ENCODE assay signal across 9 cellular contexts in genomic region chr22:50012201-50013181, GRCh38. TPM values are rescaled to one million over a fixed set of nuclear protein-coding genes. Genes with fewer than 3 reads are reported as not detected.
DNase-seq lines count a peak whose midpoint lies in the region; ATAC-seq and TF ChIP-seq lines count a peak whose summit lies in the region.
"Had no signal": no experiment of that assay in that cellular context is flagged by ENCODE, and none has a peak within 500 bp of the region (broad histone marks: within the 10 kb centered on the region; RNA-seq: fewer than 3 reads in every experiment).

IL17REL (minus strand) TSS chr22:50012765; CDS start chr22:50012646, 119 bp downstream.

- no peak for DNase-seq in CD4-positive, alpha-beta memory T cell
- DNase-seq in HFF-Myc (ENCODE audit: extremely low read depth, low read depth) (no peak), ecto neural progenitor cell (ENCODE audit: low spot score) (peak; percentile 55), neural progenitor cell (ENCODE audit: low spot score) (no peak), mesenteric fat pad (ENCODE audit: low spot score) (no peak)

- CTCF ChIA-PET in CD4-positive, alpha-beta memory T cell (lab: Charles Lee; ENCODE audit: partially characterized antibody) = interaction anchor here (0.6 to 1.4 kb wide), 2 partner anchors 18 to 976 kb away, joined by 3 to 5 read pairs; no protein-coding TSS in a partner anchor

- no peaks in the 10 kb centered on the region for H4K20me1 ChIP-seq in neural progenitor cell (ENCODE audit: low read depth)

- no peaks in the 10 kb centered on the region for H3K79me2 ChIP-seq in neural progenitor cell (ENCODE audit: low read depth)

- no peaks in the 10 kb centered on the region for H3K27me3 ChIP-seq in CD4-positive, alpha-beta memory T cell (ENCODE audit: insufficient read depth, low read length)
- peaks cover 99% of the 10 kb centered on the region for H3K27me3 ChIP-seq in neural progenitor cell

- no peak within 1 kb of the TSS for H3K9ac ChIP-seq in neural progenitor cell

- H3K4me3 ChIP-seq in CD4-positive, alpha-beta memory T cell (ENCODE audit: low read length in 2 of 2) = no peak within 1 kb of the TSS
- no peak within 1 kb of the TSS for H3K4me3 ChIP-seq in HFF-Myc (replicated peaks; ENCODE audit: low read depth, low read length)
- no peak within 1 kb of the TSS for H3K4me3 ChIP-seq in neural progenitor cell

- intact Hi-C loops in CD4-positive, alpha-beta memory T cell (cut with micrococcal nuclease) = loop anchor here (10.0 kb wide), 1 partner anchor 188 kb away; the partner anchor contains the start of gene BRD1

- no peak within 1 kb of the TSS for H2AFZ ChIP-seq in neural progenitor cell (replicated peaks)

- H3K4me1 Mint-ChIP-seq in CD4-positive, alpha-beta memory T cell = peaks cover 7 to 28% (median 18%) of the 10 kb centered on the region in 4 donors
- peaks cover 2% of the 10 kb centered on the region for H3K4me1 Mint-ChIP-seq in neural progenitor cell

- H3K27ac Mint-ChIP-seq in CD4-positive, alpha-beta memory T cell = peak within 1 kb of the TSS in 6 of 7 donors; percentile 17 to 84 (median 70)
- H3K27ac Mint-ChIP-seq in neural progenitor cell = no peak within 1 kb of the TSS

- H3K27ac ChIP-seq in CD4-positive, alpha-beta memory T cell (ENCODE audit: low read depth, low read length) = peak within 1 kb of the TSS; percentile 61
- H3K27ac ChIP-seq in neural progenitor cell = no peak within 1 kb of the TSS
- H3K27ac ChIP-seq: RWPE1 had no signal

- ATAC-seq in GM18517 (IDR thresholded peaks at IDR 0.05; ENCODE audit: unreplicated experiment) (no peak), HG03175 (IDR thresholded peaks at IDR 0.05; ENCODE audit: unreplicated experiment) (no peak), HG03354 (IDR thresholded peaks at IDR 0.05; ENCODE audit: poor library complexity, severe bottlenecking, unreplicated experiment) (no peak)

- H3K9me3 ChIP-seq in CD4-positive, alpha-beta memory T cell (ENCODE audit: control insufficient read depth in 1 of 2, low read length in 2 of 2) = no peaks in the 10 kb centered on the region
- H3K9me3 ChIP-seq in neural progenitor cell (ENCODE audit: low read depth) = no peaks in the 10 kb centered on the region

- H3K4me2 ChIP-seq in neural progenitor cell = no peak within 1 kb of the TSS

- H3F3A ChIP-seq in neural progenitor cell (ENCODE audit: low read depth) = peaks cover 4% of the 10 kb centered on the region

- peaks cover 1 to 8% of the 10 kb centered on the region in 2 donors for H3K27me3 Mint-ChIP-seq in CD4-positive, alpha-beta memory T cell
- peaks cover 28% of the 10 kb centered on the region for H3K27me3 Mint-ChIP-seq in neural progenitor cell (ENCODE audit: insufficient read depth, low read depth)

- no peaks in the 10 kb centered on the region for H3K36me3 Mint-ChIP-seq in CD4-positive, alpha-beta memory T cell
- H3K36me3 Mint-ChIP-seq in neural progenitor cell = no peaks in the 10 kb centered on the region

- peaks cover 56% of the 10 kb centered on the region for H3K4me1 ChIP-seq in CD4-positive, alpha-beta memory T cell (ENCODE audit: insufficient read depth, low read length)
- peaks cover 15% of the 10 kb centered on the region for H3K4me1 ChIP-seq in neural progenitor cell

- peak within 1 kb of the TSS in 6 of 8 donors; percentile 46 to 79 (median 56) for H3K4me3 Mint-ChIP-seq in CD4-positive, alpha-beta memory T cell
- peak within 1 kb of the TSS; percentile 46 for H3K4me3 Mint-ChIP-seq in neural progenitor cell

- POLR2A ChIA-PET in CD4-positive, alpha-beta memory T cell (lab: Charles Lee; ENCODE audit: partially characterized antibody) = no interaction called here

- H3K36me3 ChIP-seq in CD4-positive, alpha-beta memory T cell (ENCODE audit: insufficient read depth, low read length) = no peaks in the 10 kb centered on the region
- no peaks in the 10 kb centered on the region for H3K36me3 ChIP-seq in neural progenitor cell

- TF ChIP-seq CTCF in HFF-Myc (IDR thresholded peaks at IDR 0.05; ENCODE audit: low read depth, low read length, missing control alignments) (peak; percentile 11), neural progenitor cell (IDR thresholded peaks at IDR 0.05) (no peak)

- H3K9me3 Mint-ChIP-seq in CD4-positive, alpha-beta memory T cell = no peaks in the 10 kb centered on the region
- peaks cover 2% of the 10 kb centered on the region for H3K9me3 Mint-ChIP-seq in neural progenitor cell

RNA-seq across cellular contexts. Expression of gene IL17REL, which starts in this region (rescaled TPM):
- total RNA-seq in CD4-positive, alpha-beta memory T cell = not detected
- not detected for polyA plus RNA-seq in CD4-positive, alpha-beta memory T cell
- total RNA-seq in neural progenitor cell (ENCODE audit: low replicate concordance) = 0.15 TPM in 1 of 2 replicates, not detected in the other
- total RNA-seq in mesenteric fat pad = not detected
